In genomic region chr22:39083212-39084165, GRCh38 we compare ENCODE assay signal across 1 cellular context.
TF ChIP-seq lines count a peak whose summit lies in the region.

No MANE protein-coding gene starts in this region.

TF ChIP-seq in H1, 55 proteins besides CTCF, POLR2A, EP300 and RAD21:
- TF ChIP-seq PHF8 (conservative IDR thresholded peaks at IDR 0.05; ENCODE audit: low read depth, low read length) (no peak), CHD7 (IDR thresholded peaks at IDR 0.05; ENCODE audit: insufficient replicate concordance, low read length) (no peak), MAFK (IDR thresholded peaks at IDR 0.05; ENCODE audit: low read depth, low read length) (no peak), SP4 (IDR thresholded peaks at IDR 0.05; ENCODE audit: low read length) (no peak), NRF1 (IDR thresholded peaks at IDR 0.05; ENCODE audit: low read depth, low read length) (no peak), FOSL1 (IDR thresholded peaks at IDR 0.05; ENCODE audit: insufficient read depth, low read depth, low read length) (no peak)
